Comparison of ENCODE assay signal across 20 cellular contexts in the genomic region with DNA sequence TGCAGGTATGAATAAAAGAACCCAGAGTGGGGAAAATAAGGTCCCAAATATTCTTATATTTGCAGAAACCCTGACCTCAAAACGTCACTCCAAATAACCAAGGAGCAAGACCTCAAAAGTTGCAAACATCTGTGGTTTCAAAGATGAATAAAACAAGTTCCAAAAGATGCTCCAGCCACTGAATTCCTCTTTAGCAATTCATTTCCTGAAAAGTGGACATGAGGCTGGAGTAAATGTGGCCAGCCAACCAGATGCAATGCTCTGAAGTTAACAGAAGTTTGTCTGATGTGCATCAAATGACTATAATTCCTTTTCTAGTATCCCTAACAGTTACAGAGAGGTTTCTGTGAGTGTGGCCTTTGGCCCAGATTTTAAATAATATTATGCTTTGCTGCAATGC.
"Had no signal": no experiment of that assay in that cellular context is flagged by ENCODE, and none has a peak within 500 bp of the region (broad histone marks: within the 10 kb centered on the region; RNA-seq: fewer than 3 reads in every experiment).

No MANE protein-coding gene starts in this region.

- H3K9me3 ChIP-seq: colonic mucosa, prostate gland, right lobe of liver, suprapubic skin had no signal

- H3K4me3 ChIP-seq: colonic mucosa, prostate gland, right lobe of liver, suprapubic skin had no signal

- ATAC-seq: activated CD8-positive, alpha-beta memory T cell treated with anti-CD3 and anti-CD28 coated beads, Interleukin-2, amount 10 ng/mL, durations not matched to agents 7 days and 5 days; activated naive CD4-positive, alpha-beta T cell treated with anti-CD3 and anti-CD28 coated beads, Interleukin-2, amount 50 U/mL, for 72 hours; activated T-cell treated with anti-CD3 and anti-CD28 coated beads, Interleukin-2, amount 50 U/mL, for 4 hours; left lobe of liver; natural killer cell treated with Interleukin-12 subunit alpha and Interleukin-12 subunit beta and Interleukin-15 and Interleukin-18, amount 100 ng/mL, for 72 hours; right lobe of liver had no signal

- H3K4me1 ChIP-seq: colonic mucosa, prostate gland, right lobe of liver, suprapubic skin had no signal

- DNase-seq: activated CD4-positive, alpha-beta T cell treated with anti-CD3 and anti-CD28 coated beads, Interleukin-2, amount 50 U/mL, for 48 hours; activated CD4-positive, CD25-positive, alpha-beta regulatory T cell treated with anti-CD3 and anti-CD28 coated beads, Interleukin-2, amount 50 U/mL, for 72 hours; activated CD8-positive, alpha-beta memory T cell treated with anti-CD3 and anti-CD28 coated beads, Interleukin-2, amount 10 ng/mL, durations not matched to agents 7 days and 5 days; activated effector memory CD4-positive, alpha-beta T cell treated with anti-CD3 and anti-CD28 coated beads, Interleukin-2, amount 50 U/mL, for 16 hours; activated T-cell treated with anti-CD3 and anti-CD28 coated beads, Interleukin-2, amount 50 U/mL, for 4 hours; anterior cingulate cortex; colonic mucosa; foreskin melanocyte; head of caudate nucleus; mammary epithelial cell; occipital lobe; right lobe of liver; stimulated activated CD4-positive, alpha-beta T cell treated with anti-CD3 and anti-CD28 coated beads, Interleukin-12 subunit alpha, Interleukin-12 subunit beta, amount 100 ng/mL, for 4 hours; stimulated activated CD4-positive, alpha-beta T cell treated with anti-CD3 and anti-CD28 coated beads, Interleukin-2, amount 100 ng/mL, for 48 hours; stimulated activated naive CD4-positive, alpha-beta T cell treated with Interleukin-2 at 50 U/mL for 16 hours had no signal

- H3K36me3 ChIP-seq: colonic mucosa, prostate gland, right lobe of liver, suprapubic skin had no signal
